8 cellular contexts compared by ENCODE assay signal in the genomic region with DNA sequence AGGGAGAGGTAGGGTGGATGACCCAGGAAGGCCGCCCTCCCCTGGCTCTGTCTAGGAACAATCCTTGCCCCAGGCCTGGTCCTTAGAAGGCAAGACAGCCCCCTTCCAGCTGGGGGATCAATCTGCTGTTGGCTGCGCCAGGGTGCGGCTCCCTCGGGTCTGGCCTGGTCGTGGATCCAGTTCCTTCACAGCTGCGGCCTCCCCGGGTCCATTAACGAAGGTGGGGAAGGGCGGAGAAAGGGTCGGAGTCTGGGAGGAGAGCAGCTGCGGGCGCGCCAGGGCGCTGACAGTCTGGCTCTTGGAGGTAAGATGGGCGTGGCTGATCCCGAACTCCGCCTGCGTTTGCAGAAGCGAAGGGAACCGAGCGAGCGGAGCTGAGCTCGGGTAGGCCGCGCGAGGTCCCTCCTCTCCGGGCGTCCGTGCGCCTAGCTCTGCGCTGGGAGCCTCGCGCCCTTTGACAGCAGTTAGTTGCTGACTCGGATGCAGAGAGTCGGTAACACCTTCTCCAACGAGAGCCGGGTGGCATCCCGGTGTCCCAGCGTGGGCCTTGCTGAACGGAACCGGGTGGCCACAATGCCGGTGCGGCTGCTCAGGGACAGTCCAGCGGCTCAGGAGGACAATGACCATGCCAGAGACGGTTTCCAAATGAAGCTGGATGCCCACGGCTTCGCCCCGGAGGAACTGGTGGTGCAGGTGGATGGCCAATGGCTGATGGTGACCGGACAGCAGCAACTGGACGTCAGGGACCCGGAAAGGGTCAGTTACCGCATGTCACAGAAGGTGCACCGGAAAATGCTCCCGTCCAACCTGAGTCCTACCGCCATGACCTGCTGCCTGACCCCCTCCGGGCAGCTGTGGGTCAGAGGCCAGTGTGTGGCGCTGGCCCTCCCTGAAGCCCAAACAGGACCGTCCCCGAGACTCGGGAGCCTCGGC. TPM values are rescaled to one million over a fixed set of nuclear protein-coding genes. Genes with fewer than 3 reads are reported as not detected.
DNase-seq lines count a peak whose midpoint lies in the region; ATAC-seq, FAIRE-seq and TF ChIP-seq lines count a peak whose summit lies in the region.

A gene with protein sequence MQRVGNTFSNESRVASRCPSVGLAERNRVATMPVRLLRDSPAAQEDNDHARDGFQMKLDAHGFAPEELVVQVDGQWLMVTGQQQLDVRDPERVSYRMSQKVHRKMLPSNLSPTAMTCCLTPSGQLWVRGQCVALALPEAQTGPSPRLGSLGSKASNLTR (plus strand): TSS at position 434 of the 933 bp plus-strand sequence. CDS start 47 bp downstream, at position 481.

- peak within 1 kb of the TSS; percentile 42 for H3K4me3 ChIP-seq in rectal smooth muscle tissue (ENCODE audit: low read length)

- H3K27ac ChIP-seq in rectal smooth muscle tissue (ENCODE audit: low read depth, low read length) = peak within 1 kb of the TSS; percentile 6

- POLR2A ChIA-PET in HEK293T (lab: Yijun Ruan, JAX) = interaction anchor here (1.2 to 3.0 kb wide), 3 partner anchors 8 to 105 kb away, joined by 5 to 26 read pairs (median 25); a partner anchor contains a TSS

- CTCF ChIA-PET in HEK293T (lab: Yijun Ruan, JAX) = no interaction called here

- no peak for DNase-seq in HTR-8/SVneo (ENCODE audit: insufficient read length, low spot score)
- DNase-seq in SHP77 (lab: John Stamatoyannopoulos, UW) = peak; percentile 76 to 88
- peak; percentile 72 for DNase-seq in left cardiac atrium
- DNase-seq in activated CD8-positive, alpha-beta memory T cell treated with anti-CD3 and anti-CD28 coated beads for 24 hours = no peak
- DNase-seq in HEK293T (ENCODE audit: extremely low spot score) = no peak

- peak; percentile 33 for FAIRE-seq in HTR-8/SVneo (lab: Jason Lieb, UNC)

- intact Hi-C loops in left cardiac atrium (cut with DNase I) = no loop called here

- H3K36me3 ChIP-seq in rectal smooth muscle tissue (ENCODE audit: control insufficient read depth, insufficient read depth, low read length) = peaks cover 11% of the 10 kb centered on the region

- ATAC-seq in left cardiac atrium (peak in 1 of 2 donors; percentile 67), GM19467 (IDR thresholded peaks at IDR 0.05; ENCODE audit: unreplicated experiment) (no peak), HG02981 (IDR thresholded peaks at IDR 0.05; ENCODE audit: unreplicated experiment) (no peak)

- H3K27me3 ChIP-seq in rectal smooth muscle tissue (ENCODE audit: control insufficient read depth, insufficient read depth, low read length) = no peaks in the 10 kb centered on the region

- H3K4me1 ChIP-seq in rectal smooth muscle tissue (ENCODE audit: control insufficient read depth, insufficient read depth, low read length) = no peaks in the 10 kb centered on the region

- H3K9ac ChIP-seq in rectal smooth muscle tissue (ENCODE audit: low read length) = no peak within 1 kb of the TSS

TF ChIP-seq in HEK293T, 16 proteins besides CTCF, POLR2A, EP300 and RAD21:
- TF ChIP-seq CTBP1 (IDR thresholded peaks at IDR 0.05; ENCODE audit: borderline replicate concordance) (no peak), NFRKB (IDR thresholded peaks at IDR 0.05) (no peak), L3MBTL2 (conservative IDR thresholded peaks at IDR 0.05) (no peak), ZNF384 (IDR thresholded peaks at IDR 0.05) (no peak), HDGF (IDR thresholded peaks at IDR 0.05; ENCODE audit: borderline replicate concordance) (no peak), SUZ12 (IDR thresholded peaks at IDR 0.05) (no peak), SP1 (IDR thresholded peaks at IDR 0.05) (no peak), LEF1 (IDR thresholded peaks at IDR 0.05; ENCODE audit: borderline replicate concordance) (no peak)
TF ChIP-seq in HEK293T: peak in this region for 0.

RNA-seq across cellular contexts. Expression of the gene that starts here (rescaled TPM):
- total RNA-seq in left cardiac atrium = under 1 TPM in 1 of 2 donors, not detected in 1; 0.24 TPM

Comparison
In these comparisons a context has a peak if more than half of its experiments do, and no peak if none do; other contexts are left out.
1. Peak in DNase-seq in left cardiac atrium; RNA of the gene not detected or under 1 TPM.
2. DNase-seq: peak in SHP77 (2 of 2); none in HTR-8/SVneo (single experiment), activated CD8-positive, alpha-beta memory T cell treated with anti-CD3 and anti-CD28 coated beads for 24 hours (single experiment) and HEK293T (single experiment).